Comparison of ENCODE assay signal across 10 cellular contexts in genomic region chr6:17932362-17932852, GRCh38. TPM values are rescaled to one million over a fixed set of nuclear protein-coding genes. Genes with fewer than 3 reads are reported as not detected.
A peak's percentile ranks its signal among the peaks of the same experiment; 100 is the strongest.
DNase-seq lines count a peak whose midpoint lies in the region; ATAC-seq, FAIRE-seq and TF ChIP-seq lines count a peak whose summit lies in the region.
"Had no signal": no experiment of that assay in that cellular context is flagged by ENCODE, and none has a peak within 500 bp of the region (broad histone marks: within the 10 kb centered on the region; RNA-seq: fewer than 3 reads in every experiment).

No MANE protein-coding gene starts in this region.

- dilution Hi-C loops in keratinocyte (cut with MboI; ENCODE audit: extremely low pct_ligation_motif_present, low sequenced_read_pairs), result no loop called here

- no peak overlapping the region for H2AFZ ChIP-seq in keratinocyte (ENCODE audit: control insufficient read depth, low read length)

- no peaks in the 10 kb centered on the region for H3K27me3 ChIP-seq in keratinocyte (ENCODE audit: control insufficient read depth, extremely low read depth, insufficient read depth, low read length)
- no peaks in the 10 kb centered on the region for H3K27me3 ChIP-seq in subcutaneous abdominal adipose tissue (ENCODE audit: control insufficient read depth in 5 of 5, insufficient read depth in 4 of 5, low read length in 5 of 5)

- H3K9ac ChIP-seq in keratinocyte (ENCODE audit: control insufficient read depth, extremely low read depth, insufficient read depth, low read length), result no peak overlapping the region
- peak overlapping the region; percentile 45 to 72 (median 57) for H3K9ac ChIP-seq in subcutaneous abdominal adipose tissue (ENCODE audit: low read length in 5 of 5)

- no peaks in the 10 kb centered on the region for H4K20me1 ChIP-seq in keratinocyte (ENCODE audit: control insufficient read depth, extremely low read depth, insufficient read depth, low read length)

- H3K27ac ChIP-seq in caudate nucleus (ENCODE audit: low read depth, low read length) (peak overlapping the region; percentile 37), keratinocyte (ENCODE audit: control insufficient read depth, insufficient read depth, low read length) (peak overlapping the region; percentile 56), subcutaneous abdominal adipose tissue (ENCODE audit: low read depth, low read length) (peak overlapping the region; percentile 96)

- H3K79me2 ChIP-seq in keratinocyte (ENCODE audit: control insufficient read depth, insufficient read depth, low read length), result peaks cover 93% of the 10 kb centered on the region

- no peaks in the 10 kb centered on the region for H3K9me1 ChIP-seq in keratinocyte (ENCODE audit: control insufficient read depth, extremely low read depth, insufficient read depth, low read length)

- no peak for ATAC-seq in HG02588 (IDR thresholded peaks at IDR 0.05; ENCODE audit: unreplicated experiment)

- TF ChIP-seq CTCF in keratinocyte (optimal IDR thresholded peaks at IDR 0.05 in 1 of 3, IDR thresholded peaks at IDR 0.05 in 1 of 3, conservative IDR thresholded peaks at IDR 0.05 in 1 of 3; ENCODE audit: extremely low read depth in 1 of 3, insufficient read depth in 2 of 3, low read length in 3 of 3), result peak in 1 of 3 experiments; percentile 2

- H3K4me1 ChIP-seq in keratinocyte (ENCODE audit: control insufficient read depth, extremely low read depth, insufficient read depth, low read length) (peaks cover 76% of the 10 kb centered on the region), subcutaneous abdominal adipose tissue (ENCODE audit: control insufficient read depth in 5 of 5, insufficient read depth in 5 of 5, low read length in 5 of 5) (peaks cover 12 to 83% (median 73%) of the 10 kb centered on the region in 5 donors)

- no peak overlapping the region for H3K4me3 ChIP-seq in keratinocyte (ENCODE audit: control insufficient read depth in 2 of 3, extremely low read depth in 1 of 3, insufficient read depth in 2 of 3, low read depth in 1 of 3, low read length in 3 of 3)
- peak overlapping the region in 3 of 5 donors; percentile 13 to 37 (median 24) for H3K4me3 ChIP-seq in subcutaneous abdominal adipose tissue (ENCODE audit: low read depth in 1 of 5, low read length in 5 of 5)

- no peak overlapping the region for H3K4me2 ChIP-seq in keratinocyte (ENCODE audit: control insufficient read depth, extremely low read depth, insufficient read depth, low read depth, low read length)

- H3K36me3 ChIP-seq in keratinocyte (ENCODE audit: control insufficient read depth in 2 of 2, extremely low read depth in 1 of 2, insufficient read depth in 2 of 2, low read length in 2 of 2) (peaks cover 1 to 3% of the 10 kb centered on the region in 2 experiments), subcutaneous abdominal adipose tissue (ENCODE audit: control insufficient read depth in 5 of 5, insufficient read depth in 5 of 5, low read length in 5 of 5) (no peaks in the 10 kb centered on the region)

- H3K9me3 ChIP-seq in keratinocyte (ENCODE audit: control insufficient read depth, low read depth, low read length) (no peaks in the 10 kb centered on the region), subcutaneous abdominal adipose tissue (ENCODE audit: control insufficient read depth in 5 of 5, low read length in 5 of 5) (no peaks in the 10 kb centered on the region)

- FAIRE-seq in keratinocyte (lab: Jason Lieb, UNC), result peak; percentile 84

- DNase-seq in HuH-7 (ENCODE audit: low spot score) (peak; percentile 7), caudate nucleus (lab: John Stamatoyannopoulos, UW) (no peak), keratinocyte (ENCODE audit: low read depth, low spot score) (no peak), DMS53 (lab: John Stamatoyannopoulos, UW) (no peak), T-helper 2 cell (no peak)
- no peak for DNase-seq in activated CD4-positive, alpha-beta T cell treated with anti-CD3 and anti-CD28 coated beads, Interleukin-2, amount 50 U/mL, for 4 hours
- DNase-seq: activated T-cell treated with anti-CD3 and anti-CD28 coated beads, Interleukin-2, amount 50 U/mL, for 48 hours; kidney glomerular epithelial cell had no signal

RNA-seq across cellular contexts. Expression of gene KIF13A, which starts 55.0 kb away (rescaled TPM):
- polyA plus RNA-seq in keratinocyte, result 90.1 to 106 TPM (median 96.2 TPM) in 3 replicates
- polyA plus RNA-seq in keratinocyte (2011; ENCODE audit: low read depth), result 40.6 TPM
- 81.7 and 104 TPM in 2 replicates for polyA plus RNA-seq in keratinocyte (2011; cell fraction: cytosol; rRNA removed)
- polyA plus RNA-seq in keratinocyte (2011; cell fraction: nucleus; rRNA removed), result 149 and 161 TPM in 2 replicates
- 51.2 and 90.2 TPM in 2 replicates for polyA plus RNA-seq in keratinocyte (2012; ENCODE audit: low replicate concordance)
- polyA minus RNA-seq in keratinocyte, result 87.5 to 126 TPM (median 106 TPM) in 3 replicates
- polyA minus RNA-seq in keratinocyte (2011; cell fraction: cytosol; rRNA and poly(A)+ RNA removed), result 73.3 TPM
- 171 and 308 TPM in 2 replicates for polyA minus RNA-seq in keratinocyte (2011; cell fraction: nucleus; rRNA and poly(A)+ RNA removed)

Comparison
In these comparisons a context has a peak if more than half of its experiments do, and no peak if none do; other contexts are left out.
1. H3K27ac ChIP-seq: peak in every context shown above with its lines; median percentile 96 in subcutaneous abdominal adipose tissue; 56 in keratinocyte; 37 in caudate nucleus.
2. H3K4me3 ChIP-seq: peak in subcutaneous abdominal adipose tissue (3 of 5); none in keratinocyte (0 of 3).